In the genomic region with DNA sequence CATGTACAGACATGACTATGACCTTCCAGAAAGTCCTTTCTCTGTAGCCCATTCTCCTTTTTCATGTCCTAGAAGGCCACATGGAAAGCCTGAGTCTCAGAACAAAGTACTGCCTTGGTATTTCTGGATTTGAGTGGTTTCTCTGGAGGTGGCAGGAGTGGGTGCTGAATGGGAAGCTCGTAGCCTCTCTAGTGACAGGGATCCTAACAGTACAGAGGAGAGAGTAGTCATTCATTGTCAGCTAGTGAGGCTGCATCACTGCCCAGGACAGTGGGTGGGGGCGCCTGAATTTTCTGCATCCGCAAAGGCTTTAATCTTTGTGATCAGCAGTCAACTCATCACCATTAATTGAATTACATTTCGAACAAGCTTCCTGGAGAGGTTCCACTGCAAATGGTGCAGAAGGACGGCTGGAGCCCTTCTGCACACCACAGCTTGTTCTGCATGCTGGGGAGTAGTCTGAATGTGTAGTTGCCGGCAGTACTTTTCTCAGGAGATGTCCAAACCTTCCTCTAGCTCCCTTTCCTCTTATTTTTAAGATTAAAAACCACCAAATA, we compare ENCODE assay signal across 18 cellular contexts.
"Had no signal": no experiment of that assay in that cellular context is flagged by ENCODE, and none has a peak within 500 bp of the region (broad histone marks: within the 10 kb centered on the region; RNA-seq: fewer than 3 reads in every experiment).

No MANE protein-coding gene starts in this region.

- DNase-seq: activated B cell treated with CpG ODN at 0.5 μM for 24 hours; activated CD4-positive, alpha-beta T cell treated with anti-CD3 and anti-CD28 coated beads, Interleukin-2, amount 50 U/mL, for 1 hour; activated CD8-positive, alpha-beta T cell treated with anti-CD3 and anti-CD28 coated beads for 36 hours; activated gamma-delta T cell treated with Interleukin-2 at 50 U/mL for 16 hours; activated naive CD8-positive, alpha-beta T cell treated with anti-CD3 and anti-CD28 coated beads, Interleukin-2, amount 50 U/mL, for 24 hours; activated T-cell treated with anti-CD3 and anti-CD28 coated beads for 4 hours; dermis blood vessel endothelial cell; effector CD4-positive, alpha-beta T cell; esophagus squamous epithelium; gastrocnemius medialis; glutamatergic neuron; left ventricle myocardium inferior; nephron progenitor cell; stimulated activated CD4-positive, alpha-beta T cell treated with anti-CD3 and anti-CD28 coated beads, Interleukin-12 subunit alpha, Interleukin-12 subunit beta, amount 100 ng/mL, for 4 hours; stimulated activated CD4-positive, alpha-beta T cell treated with anti-CD3 and anti-CD28 coated beads, Interleukin-4, amount 100 ng/mL, for 1 hour; T-helper 1 cell; tibial artery; upper lobe of right lung had no signal
